8 cellular contexts compared by ENCODE assay signal in genomic region chr10:102230264-102230860, GRCh38. TPM values are rescaled to one million over a fixed set of nuclear protein-coding genes. Genes with fewer than 3 reads are reported as not detected.
DNase-seq lines count a peak whose midpoint lies in the region; ATAC-seq and TF ChIP-seq lines count a peak whose summit lies in the region.

No MANE protein-coding gene starts in this region.

- no peaks in the 10 kb centered on the region for H3K9me3 ChIP-seq in heart left ventricle

- H3K27ac ChIP-seq in heart left ventricle (no peak overlapping the region), rectal smooth muscle tissue (ENCODE audit: low read depth, low read length) (no peak overlapping the region)

- H3K36me3 ChIP-seq in heart left ventricle (no peaks in the 10 kb centered on the region), rectal smooth muscle tissue (ENCODE audit: control insufficient read depth, insufficient read depth, low read length) (no peaks in the 10 kb centered on the region)

- no peak overlapping the region for H3K9ac ChIP-seq in rectal smooth muscle tissue (ENCODE audit: low read length)

- H3K4me1 ChIP-seq in heart left ventricle (peaks cover 5 to 42% (median 29%) of the 10 kb centered on the region in 12 donors), rectal smooth muscle tissue (ENCODE audit: control insufficient read depth, insufficient read depth, low read length) (peaks cover 7% of the 10 kb centered on the region)

- intact Hi-C loops in heart left ventricle (cut with DNase I) = loop anchor here in 3 of 10 donors (2.0 to 5.0 kb wide), 2 partner anchors 122 to 167 kb away; partner anchors contain the start of gene NFKB2 (in 1 of the 3)

- ATAC-seq in heart left ventricle (peak in 3 of 4 donors; percentile 12 to 40 (median 18)), GM19324 (IDR thresholded peaks at IDR 0.05; ENCODE audit: low FRiP score, unreplicated experiment) (no peak)

- peak; percentile 39 to 78 (median 68) for DNase-seq in NCI-H1417 (lab: John Stamatoyannopoulos, UW)
- DNase-seq in NCI-H1417 treated with DMSO at 0.1 percent for 48 hours (lab: John Stamatoyannopoulos, UW) = no peak
- DNase-seq in NCI-H345 (lab: John Stamatoyannopoulos, UW) = peak; percentile 72
- DNase-seq in activated naive CD4-positive, alpha-beta T cell treated with Interleukin-2 at 50 U/mL for 16 hours = peak; percentile 42
- peak; percentile 27 to 72 (median 56) for DNase-seq in heart left ventricle
- no peak for DNase-seq in NOMO-1 (lab: John Stamatoyannopoulos, UW; ENCODE audit: unreplicated experiment in 2 of 2)

- H3K4me3 ChIP-seq in heart left ventricle (peak overlapping the region; percentile 21 to 62 (median 48)), rectal smooth muscle tissue (ENCODE audit: low read length) (peak overlapping the region; percentile 58)

- no peak for TF ChIP-seq CTCF in heart left ventricle (IDR thresholded peaks at IDR 0.05)

- 0 to 4% (median 1%) methylated on average over 21 to 50 of the region's 50 CpGs for WGBS in heart left ventricle, 4 donors

- TF ChIP-seq POLR2A in heart left ventricle (IDR thresholded peaks at IDR 0.05) = no peak

- H3K27me3 ChIP-seq in heart left ventricle = peaks cover 8 to 35% (median 22%) of the 10 kb centered on the region in 9 donors
- peaks cover 37% of the 10 kb centered on the region for H3K27me3 ChIP-seq in rectal smooth muscle tissue (ENCODE audit: control insufficient read depth, insufficient read depth, low read length)

RNA-seq across cellular contexts. Expression of gene ELOVL3, which starts 4.3 kb away (rescaled TPM):
- total RNA-seq in heart left ventricle = under 1 TPM in 2 of 9 donors, not detected in 7; 0.20 to 0.25 TPM
- polyA plus RNA-seq in heart left ventricle = under 1 TPM in 1 of 2 donors, not detected in 1; 0.17 TPM

RNA-seq across cellular contexts. Expression of gene PITX3, which starts 10.9 kb away (rescaled TPM):
- 1 to 10 TPM in 6 of 9 donors, under 1 TPM in 3; 0.18 to 3.3 (median 1.3) TPM for total RNA-seq in heart left ventricle
- polyA plus RNA-seq in heart left ventricle = 1 to 10 TPM; 1.2 to 9.5 TPM

RNA-seq across cellular contexts. Expression of gene GBF1, which starts 15.0 kb away (rescaled TPM):
- 10 to 100 TPM; 39.9 to 70.0 (median 48.3) TPM for total RNA-seq in heart left ventricle
- polyA plus RNA-seq in heart left ventricle = 10 to 100 TPM; 15.5 to 46.3 TPM

Comparison
In these comparisons a context has a peak if more than half of its experiments do, and no peak if none do; other contexts are left out.
1. DNase-seq: peak in NCI-H1417 (3 of 3), NCI-H345 (single experiment), activated naive CD4-positive, alpha-beta T cell treated with Interleukin-2 at 50 U/mL for 16 hours (single experiment) and heart left ventricle (5 of 5); none in NCI-H1417 treated with DMSO at 0.1 percent for 48 hours (single experiment) and NOMO-1 (0 of 2).